Comparison of ENCODE assay signal across 15 cellular contexts in genomic region chr16:2253293-2253692, GRCh38. TPM values are rescaled to one million over a fixed set of nuclear protein-coding genes. Genes with fewer than 3 reads are reported as not detected.
DNase-seq lines count a peak whose midpoint lies in the region; ATAC-seq and TF ChIP-seq lines count a peak whose summit lies in the region.
"Had no signal": no experiment of that assay in that cellular context is flagged by ENCODE, and none has a peak within 500 bp of the region (broad histone marks: within the 10 kb centered on the region; RNA-seq: fewer than 3 reads in every experiment).

No MANE protein-coding gene starts in this region.

- DNase-seq in MCF 10A (ENCODE audit: unreplicated experiment) (no peak), breast epithelium (ENCODE audit: low spot score in 2 of 2) (no peak), WTC11 (ENCODE audit: low spot score) (no peak), glutamatergic neuron (no peak), thyroid gland (peak; percentile 66 to 69), NCI-H2171 (lab: John Stamatoyannopoulos, UW) (no peak), coronary artery (ENCODE audit: low spot score) (no peak)
- DNase-seq: activated CD4-positive, alpha-beta T cell treated with anti-CD3 and anti-CD28 coated beads, Interleukin-2, amount 50 U/mL, for 1 hour; activated effector memory CD4-positive, alpha-beta T cell treated with anti-CD3 and anti-CD28 coated beads, Interleukin-2, amount 50 U/mL, for 16 hours; mesenchymal stem cell; NCI-H1694 treated with DMSO at 0.1 percent for 48 hours; occipital lobe had no signal

- no peaks in the 10 kb centered on the region for H3K9me3 Mint-ChIP-seq in MCF 10A (ENCODE audit: unreplicated experiment)
- H3K9me3 Mint-ChIP-seq in WTC11, result no peaks in the 10 kb centered on the region
- peaks cover 2% of the 10 kb centered on the region for H3K9me3 Mint-ChIP-seq in glutamatergic neuron (ENCODE audit: unreplicated experiment)

- H3K36me3 Mint-ChIP-seq in MCF 10A (ENCODE audit: insufficient read depth, unreplicated experiment) (peaks cover 67% of the 10 kb centered on the region), WTC11 (peaks cover 51% of the 10 kb centered on the region), glutamatergic neuron (ENCODE audit: unreplicated experiment) (no peaks in the 10 kb centered on the region)

- H3K27ac ChIP-seq in breast epithelium, result no peak overlapping the region
- no peak overlapping the region for H3K27ac ChIP-seq in thyroid gland
- no peak overlapping the region for H3K27ac ChIP-seq in coronary artery

- TF ChIP-seq CTCF in MCF 10A (IDR thresholded peaks at IDR 0.05; ENCODE audit: unreplicated experiment) (no peak), breast epithelium (IDR thresholded peaks at IDR 0.05) (no peak), WTC11 (IDR thresholded peaks at IDR 0.05) (no peak), glutamatergic neuron (IDR thresholded peaks at IDR 0.05; ENCODE audit: partially characterized antibody, unreplicated experiment) (no peak), thyroid gland (IDR thresholded peaks at IDR 0.05) (no peak), coronary artery (IDR thresholded peaks at IDR 0.05) (no peak)

- H3K4me3 ChIP-seq in breast epithelium (no peak overlapping the region), thyroid gland (replicated peaks in 1 of 3) (no peak overlapping the region), coronary artery (no peak overlapping the region)
- H3K4me3 ChIP-seq: K562, skin epidermis had no signal

- ATAC-seq in WTC11 (no peak), GM18517 (IDR thresholded peaks at IDR 0.05; ENCODE audit: unreplicated experiment) (no peak)
- ATAC-seq: K562 had no signal

- H3K4me1 Mint-ChIP-seq in MCF 10A (ENCODE audit: insufficient read depth, unreplicated experiment) (no peaks in the 10 kb centered on the region), WTC11 (peaks cover 9% of the 10 kb centered on the region), glutamatergic neuron (ENCODE audit: low read depth, unreplicated experiment) (no peaks in the 10 kb centered on the region)

- peaks cover 8% of the 10 kb centered on the region for H3K36me3 ChIP-seq in breast epithelium
- H3K36me3 ChIP-seq in thyroid gland, result peaks cover 46 to 54% of the 10 kb centered on the region in 2 donors

- POLR2A ChIA-PET in MCF 10A (lab: Yijun Ruan, JAX), result interaction anchor here (3.4 to 4.9 kb wide), 3 partner anchors 13 to 38 kb away, joined by 28 to 43 read pairs (median 40); partner anchors contain the start of genes PGP and RNPS1
- POLR2A ChIA-PET in WTC11 (lab: Charles Lee), result interaction anchor here (0.6 to 4.7 kb wide), 3 partner anchors 10 to 1539 kb away, joined by 3 to 28 read pairs (median 4); partner anchors contain the start of gene DNASE1L2

- 56 to 70% methylated on average over 8 to 9 of the region's 11 CpGs for WGBS in thyroid gland, 2 donors

- TF ChIP-seq POLR2A in breast epithelium (IDR thresholded peaks at IDR 0.05), result no peak
- no peak for TF ChIP-seq POLR2A in thyroid gland (IDR thresholded peaks at IDR 0.05)

- no peaks in the 10 kb centered on the region for H3K9me3 ChIP-seq in breast epithelium
- no peaks in the 10 kb centered on the region for H3K9me3 ChIP-seq in thyroid gland

- peak overlapping the region; percentile 57 for H3K27ac Mint-ChIP-seq in MCF 10A (ENCODE audit: low read depth, unreplicated experiment)
- peak overlapping the region; percentile 81 for H3K27ac Mint-ChIP-seq in WTC11
- peak overlapping the region; percentile 38 for H3K27ac Mint-ChIP-seq in glutamatergic neuron (ENCODE audit: unreplicated experiment)

- H3K27me3 Mint-ChIP-seq in MCF 10A (ENCODE audit: insufficient read depth, unreplicated experiment) (no peaks in the 10 kb centered on the region), WTC11 (ENCODE audit: low read depth) (no peaks in the 10 kb centered on the region), glutamatergic neuron (ENCODE audit: unreplicated experiment) (peaks cover 4% of the 10 kb centered on the region)

- H3K27me3 ChIP-seq in breast epithelium (no peaks in the 10 kb centered on the region), thyroid gland (no peaks in the 10 kb centered on the region)

- intact Hi-C loops in MCF 10A (cut with micrococcal nuclease) (no loop called here), breast epithelium (cut with DNase I; ENCODE audit: low total_unique reads) (no loop called here), thyroid gland (cut with DNase I) (no loop called here)

- CTCF ChIA-PET in MCF 10A (lab: Yijun Ruan, JAX) (interaction anchor here (0.6 to 2.3 kb wide), 3 partner anchors 58 to 158 kb away, joined by 3 to 7 read pairs (median 4); no protein-coding TSS in a partner anchor), WTC11 (lab: Charles Lee) (interaction anchor here (2.9 to 3.8 kb wide), 2 partner anchors 58 to 248 kb away, joined by 18 to 62 read pairs; partner anchors contain the start of gene CASKIN1)

- TSS peak; percentile 29 for BruUV-seq in MCF 10A (replicated peaks; lab: Mats Ljungman, UMichigan)

- H3K4me3 Mint-ChIP-seq in MCF 10A (ENCODE audit: unreplicated experiment) (no peak overlapping the region), WTC11 (no peak overlapping the region), glutamatergic neuron (ENCODE audit: unreplicated experiment) (no peak overlapping the region)

- H3K4me1 ChIP-seq in breast epithelium (peaks cover 0 to 4% of the 10 kb centered on the region in 2 donors), thyroid gland (peaks cover 10 to 33% of the 10 kb centered on the region in 2 donors)

TF ChIP-seq in WTC11, 78 proteins besides CTCF, POLR2A, EP300 and RAD21 (continues in another document):
- TF ChIP-seq CREM (CRISPR knock-in tag; IDR thresholded peaks at IDR 0.05) (no peak), RORB (CRISPR knock-in tag; IDR thresholded peaks at IDR 0.05) (no peak), TEAD4 (CRISPR knock-in tag; IDR thresholded peaks at IDR 0.05) (no peak), NFYB (CRISPR knock-in tag; conservative IDR thresholded peaks at IDR 0.05; ENCODE audit: low read depth) (no peak), EMX1 (CRISPR knock-in tag; IDR thresholded peaks at IDR 0.05) (no peak), ZNF263 (CRISPR knock-in tag; IDR thresholded peaks at IDR 0.05; ENCODE audit: low read depth) (no peak), E2F5 (CRISPR knock-in tag; IDR thresholded peaks at IDR 0.05) (no peak)
- TF ChIP-seq, protein P1, sequence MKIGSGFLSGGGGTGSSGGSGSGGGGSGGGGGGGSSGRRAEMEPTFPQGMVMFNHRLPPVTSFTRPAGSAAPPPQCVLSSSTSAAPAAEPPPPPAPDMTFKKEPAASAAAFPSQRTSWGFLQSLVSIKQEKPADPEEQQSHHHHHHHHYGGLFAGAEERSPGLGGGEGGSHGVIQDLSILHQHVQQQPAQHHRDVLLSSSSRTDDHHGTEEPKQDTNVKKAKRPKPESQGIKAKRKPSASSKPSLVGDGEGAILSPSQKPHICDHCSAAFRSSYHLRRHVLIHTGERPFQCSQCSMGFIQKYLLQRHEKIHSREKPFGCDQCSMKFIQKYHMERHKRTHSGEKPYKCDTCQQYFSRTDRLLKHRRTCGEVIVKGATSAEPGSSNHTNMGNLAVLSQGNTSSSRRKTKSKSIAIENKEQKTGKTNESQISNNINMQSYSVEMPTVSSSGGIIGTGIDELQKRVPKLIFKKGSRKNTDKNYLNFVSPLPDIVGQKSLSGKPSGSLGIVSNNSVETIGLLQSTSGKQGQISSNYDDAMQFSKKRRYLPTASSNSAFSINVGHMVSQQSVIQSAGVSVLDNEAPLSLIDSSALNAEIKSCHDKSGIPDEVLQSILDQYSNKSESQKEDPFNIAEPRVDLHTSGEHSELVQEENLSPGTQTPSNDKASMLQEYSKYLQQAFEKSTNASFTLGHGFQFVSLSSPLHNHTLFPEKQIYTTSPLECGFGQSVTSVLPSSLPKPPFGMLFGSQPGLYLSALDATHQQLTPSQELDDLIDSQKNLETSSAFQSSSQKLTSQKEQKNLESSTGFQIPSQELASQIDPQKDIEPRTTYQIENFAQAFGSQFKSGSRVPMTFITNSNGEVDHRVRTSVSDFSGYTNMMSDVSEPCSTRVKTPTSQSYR (CRISPR knock-in tag; IDR thresholded peaks at IDR 0.05), result no peak

RNA-seq across cellular contexts. Expression of gene ECI1, which starts 1.9 kb away (rescaled TPM):
- 115 and 154 TPM in 2 replicates for total RNA-seq in MCF 10A (2022)
- 10 to 100 TPM; 45.4 to 66.2 (median 63.8) TPM for total RNA-seq in breast epithelium
- total RNA-seq in WTC11 (2021), result 100 to 110 TPM (median 106 TPM) in 3 replicates
- 50.9 TPM for total RNA-seq in glutamatergic neuron (ENCODE audit: unreplicated experiment)
- total RNA-seq in thyroid gland, result 100 to 1,000 TPM; 104 to 208 (median 169) TPM

RNA-seq across cellular contexts. Expression of gene RNPS1, which starts 14.6 kb away (rescaled TPM):
- total RNA-seq in MCF 10A (2022), result 245 and 247 TPM in 2 replicates
- 100 to 1,000 TPM in 1 of 3 donors, 10 to 100 TPM in 2; 93.1 to 107 (median 97.5) TPM for total RNA-seq in breast epithelium
- total RNA-seq in WTC11 (2021), result 331 to 333 TPM (median 333 TPM) in 3 replicates
- total RNA-seq in glutamatergic neuron (ENCODE audit: unreplicated experiment), result 220 TPM
- total RNA-seq in thyroid gland, result 100 to 1,000 TPM; 127 to 158 (median 141) TPM

RNA-seq across cellular contexts. Expression of gene DNASE1L2, which starts 17.0 kb away (rescaled TPM):
- total RNA-seq in MCF 10A (2022) (1.5 and 3.8 TPM in 2 replicates), breast epithelium (under 1 TPM in 2 of 3 donors, not detected in 1; 0.59 to 0.66 TPM), WTC11 (2021) (0.66 to 1.1 TPM (median 1.0 TPM) in 3 replicates), glutamatergic neuron (ENCODE audit: unreplicated experiment) (3.4 TPM), thyroid gland (1 to 10 TPM in 3 of 4 donors, under 1 TPM in 1; 0.88 to 4.5 (median 1.4) TPM)

RNA-seq across cellular contexts. Expression of gene E4F1, which starts 29.9 kb away (rescaled TPM):
- 26.2 and 28.4 TPM in 2 replicates for total RNA-seq in MCF 10A (2022)
- 10 to 100 TPM; 19.0 to 40.2 (median 34.7) TPM for total RNA-seq in breast epithelium
- total RNA-seq in WTC11 (2021), result 27.2 to 34.4 TPM (median 27.8 TPM) in 3 replicates
- total RNA-seq in glutamatergic neuron (ENCODE audit: unreplicated experiment), result 53.4 TPM
- 10 to 100 TPM; 35.3 to 55.7 (median 41.3) TPM for total RNA-seq in thyroid gland

RNA-seq across cellular contexts. Expression of gene PGP, which starts 38.7 kb away (rescaled TPM):
- total RNA-seq in MCF 10A (2022) (11.3 and 12.0 TPM in 2 replicates), breast epithelium (10 to 100 TPM in 2 of 3 donors, 1 to 10 TPM in 1; 9.1 to 14.7 (median 12.9) TPM), WTC11 (2021) (38.4 to 40.1 TPM (median 39.5 TPM) in 3 replicates), glutamatergic neuron (ENCODE audit: unreplicated experiment) (33.9 TPM), thyroid gland (10 to 100 TPM; 13.4 to 44.0 (median 28.8) TPM)

Comparison
In these comparisons a context has a peak if more than half of its experiments do, and no peak if none do; other contexts are left out.
1. DNase-seq: peak in thyroid gland (2 of 2); none in MCF 10A (single experiment), breast epithelium (0 of 2), WTC11 (single experiment), glutamatergic neuron (single experiment), NCI-H2171 (single experiment) and coronary artery (single experiment).
2. Peak in every context shown above with its lines, with median percentiles within 50 percentile points of each other: H3K27ac Mint-ChIP-seq.